In the genomic region with DNA sequence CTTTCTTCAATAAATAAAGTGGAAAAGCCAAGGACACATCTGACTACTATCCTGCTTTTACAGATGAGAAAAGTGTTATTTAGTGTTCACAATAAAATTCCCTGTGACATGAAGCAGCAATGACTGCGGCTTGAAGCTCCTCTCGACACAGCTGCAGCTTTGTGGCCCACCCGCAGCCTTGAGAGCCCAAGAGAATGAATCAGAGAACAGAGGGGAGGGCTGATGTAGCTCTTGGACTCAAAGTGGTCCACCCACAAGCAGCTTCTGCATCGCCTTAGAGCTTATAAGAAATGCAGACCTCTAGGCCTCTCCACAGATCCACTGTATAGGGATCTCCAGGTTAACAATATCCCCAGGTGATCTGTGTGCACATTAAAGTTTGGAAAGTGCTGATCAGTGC, we compare ENCODE assay signal across 17 cellular contexts.
DNase-seq lines count a peak whose midpoint lies in the region; ATAC-seq, FAIRE-seq and TF ChIP-seq lines count a peak whose summit lies in the region.
"Had no signal": no experiment of that assay in that cellular context is flagged by ENCODE, and none has a peak within 500 bp of the region (broad histone marks: within the 10 kb centered on the region; RNA-seq: fewer than 3 reads in every experiment).

No MANE protein-coding gene starts in this region.

- peaks cover 15% of the 10 kb centered on the region for H3K4me1 ChIP-seq in CD4-positive, CD25-positive, alpha-beta regulatory T cell (ENCODE audit: control insufficient read depth, insufficient read depth, low read length, poor library complexity, severe bottlenecking)
- H3K4me1 ChIP-seq in astrocyte (ENCODE audit: insufficient read depth, low read length) (peaks cover 11% of the 10 kb centered on the region), body of pancreas (peaks cover 17% of the 10 kb centered on the region)
- H3K4me1 ChIP-seq: BE2C, HAP-1 had no signal

- H3K36me3 ChIP-seq in CD4-positive, CD25-positive, alpha-beta regulatory T cell (ENCODE audit: control insufficient read depth, insufficient read depth, low read length) = no peaks in the 10 kb centered on the region
- no peaks in the 10 kb centered on the region for H3K36me3 ChIP-seq in astrocyte (ENCODE audit: insufficient read depth, low read length)
- H3K36me3 ChIP-seq in body of pancreas (replicated peaks in 1 of 2; ENCODE audit: insufficient read depth in 1 of 2, low read depth in 2 of 2) = no peaks in the 10 kb centered on the region
- H3K36me3 ChIP-seq: HAP-1 had no signal

- ATAC-seq in CD4-positive, CD25-positive, alpha-beta regulatory T cell (ENCODE audit: low read depth in 2 of 2) = no peak
- no peak for ATAC-seq in stimulated activated effector memory CD8-positive, alpha-beta T cell treated with anti-CD3 and anti-CD28 coated beads, Interleukin-12 subunit alpha, Interleukin-12 subunit beta, amount 100 ng/mL, for 72 hours
- ATAC-seq in body of pancreas (no peak), HG02938 (IDR thresholded peaks at IDR 0.05; ENCODE audit: unreplicated experiment) (no peak)
- ATAC-seq: A549, GM12878, HepG2 had no signal

- H3K27ac Mint-ChIP-seq in CD4-positive, CD25-positive, alpha-beta regulatory T cell = peak overlapping the region; percentile 50 to 71 (median 55)
- H3K27ac Mint-ChIP-seq in astrocyte (ENCODE audit: unreplicated experiment) = peak overlapping the region; percentile 15
- H3K27ac Mint-ChIP-seq in progenitor cell of endocrine pancreas = peak overlapping the region; percentile 89
- H3K27ac Mint-ChIP-seq in stimulated activated effector memory CD8-positive, alpha-beta T cell treated with anti-CD3 and anti-CD28 coated beads, Interleukin-12 subunit alpha, Interleukin-12 subunit beta, amount 100 ng/mL, for 72 hours = no peak overlapping the region

- peaks cover 13% of the 10 kb centered on the region for H3K79me2 ChIP-seq in astrocyte (ENCODE audit: insufficient read depth, low read length)

- FAIRE-seq in astrocyte (lab: Jason Lieb, UNC) = no peak
- FAIRE-seq: A549, GM12878, GM19239, HepG2, HTR-8/SVneo had no signal

- H3K4me1 Mint-ChIP-seq in CD4-positive, CD25-positive, alpha-beta regulatory T cell = peaks cover 19 to 47% (median 35%) of the 10 kb centered on the region in 4 donors
- peaks cover 11% of the 10 kb centered on the region for H3K4me1 Mint-ChIP-seq in astrocyte (ENCODE audit: low read depth, unreplicated experiment)
- peaks cover 9% of the 10 kb centered on the region for H3K4me1 Mint-ChIP-seq in progenitor cell of endocrine pancreas (ENCODE audit: low read depth)
- H3K4me1 Mint-ChIP-seq in stimulated activated effector memory CD8-positive, alpha-beta T cell treated with anti-CD3 and anti-CD28 coated beads, Interleukin-12 subunit alpha, Interleukin-12 subunit beta, amount 100 ng/mL, for 72 hours = no peaks in the 10 kb centered on the region

- no peaks in the 10 kb centered on the region for H3K27me3 Mint-ChIP-seq in CD4-positive, CD25-positive, alpha-beta regulatory T cell
- H3K27me3 Mint-ChIP-seq in astrocyte (ENCODE audit: low read depth, unreplicated experiment) (no peaks in the 10 kb centered on the region), progenitor cell of endocrine pancreas (no peaks in the 10 kb centered on the region)

- no peaks in the 10 kb centered on the region for H3K9me3 ChIP-seq in CD4-positive, CD25-positive, alpha-beta regulatory T cell (ENCODE audit: control insufficient read depth in 2 of 2, low read length in 2 of 2)
- H3K9me3 ChIP-seq in astrocyte (ENCODE audit: insufficient read depth, low read depth, low read length) = peaks cover 3% of the 10 kb centered on the region
- no peaks in the 10 kb centered on the region for H3K9me3 ChIP-seq in body of pancreas
- H3K9me3 ChIP-seq: A549, BE2C, HAP-1 had no signal

- no peak for TF ChIP-seq POLR2A in body of pancreas (IDR thresholded peaks at IDR 0.05)

- no peak overlapping the region for H3K4me3 ChIP-seq in CD4-positive, CD25-positive, alpha-beta regulatory T cell (ENCODE audit: low read depth, low read length)
- no peak overlapping the region for H3K4me3 ChIP-seq in astrocyte (ENCODE audit: insufficient read depth, low read depth, low read length)
- H3K4me3 ChIP-seq in body of pancreas = no peak overlapping the region
- H3K4me3 ChIP-seq: A549, GM12878, HAP-1 had no signal

- H3K9ac ChIP-seq in astrocyte (ENCODE audit: low read length) = no peak overlapping the region

- no peak overlapping the region for H3K4me2 ChIP-seq in astrocyte (ENCODE audit: low read length)
- H3K4me2 ChIP-seq: A549 had no signal

- intact Hi-C loops in body of pancreas (cut with DNase I) = no loop called here

- H4K20me1 ChIP-seq in astrocyte (ENCODE audit: insufficient read depth, low read length) = peaks cover 13% of the 10 kb centered on the region

- peaks cover 3% of the 10 kb centered on the region for H3K36me3 Mint-ChIP-seq in CD4-positive, CD25-positive, alpha-beta regulatory T cell
- H3K36me3 Mint-ChIP-seq in astrocyte (ENCODE audit: low read depth, unreplicated experiment) (peaks cover 4% of the 10 kb centered on the region), progenitor cell of endocrine pancreas (ENCODE audit: insufficient read depth) (peaks cover 2% of the 10 kb centered on the region)
- no peaks in the 10 kb centered on the region for H3K36me3 Mint-ChIP-seq in stimulated activated effector memory CD8-positive, alpha-beta T cell treated with anti-CD3 and anti-CD28 coated beads, Interleukin-12 subunit alpha, Interleukin-12 subunit beta, amount 100 ng/mL, for 72 hours

- no peaks in the 10 kb centered on the region for H3K27me3 ChIP-seq in CD4-positive, CD25-positive, alpha-beta regulatory T cell (ENCODE audit: control insufficient read depth, insufficient read depth, low read length)
- H3K27me3 ChIP-seq in astrocyte (ENCODE audit: insufficient read depth, low read length) (no peaks in the 10 kb centered on the region), body of pancreas (no peaks in the 10 kb centered on the region)
- H3K27me3 ChIP-seq: BE2C had no signal

- H3K9me3 Mint-ChIP-seq in CD4-positive, CD25-positive, alpha-beta regulatory T cell = peaks cover 0 to 2% (median 0%) of the 10 kb centered on the region in 7 donors
- H3K9me3 Mint-ChIP-seq in astrocyte (ENCODE audit: unreplicated experiment) (no peaks in the 10 kb centered on the region), progenitor cell of endocrine pancreas (ENCODE audit: low read depth) (no peaks in the 10 kb centered on the region)
- no peaks in the 10 kb centered on the region for H3K9me3 Mint-ChIP-seq in stimulated activated effector memory CD8-positive, alpha-beta T cell treated with anti-CD3 and anti-CD28 coated beads, Interleukin-12 subunit alpha, Interleukin-12 subunit beta, amount 100 ng/mL, for 72 hours

- no peak overlapping the region for H3K27ac ChIP-seq in CD4-positive, CD25-positive, alpha-beta regulatory T cell (ENCODE audit: insufficient read depth, low read length, poor library complexity, severe bottlenecking)
- H3K27ac ChIP-seq in astrocyte (ENCODE audit: low read depth, low read length) = no peak overlapping the region
- no peak overlapping the region for H3K27ac ChIP-seq in body of pancreas
- H3K27ac ChIP-seq: A549 had no signal

- TF ChIP-seq CTCF in astrocyte (IDR thresholded peaks at IDR 0.05; ENCODE audit: insufficient read depth, low read depth, low read length) = no peak
- no peak for TF ChIP-seq CTCF in progenitor cell of endocrine pancreas (IDR thresholded peaks at IDR 0.05; ENCODE audit: unreplicated experiment)
- no peak for TF ChIP-seq CTCF in body of pancreas (IDR thresholded peaks at IDR 0.05)

- WGBS in body of pancreas, 2 donors = 98% methylated on average over 4 of the region's 4 CpGs

- no peak overlapping the region for H3K4me3 Mint-ChIP-seq in CD4-positive, CD25-positive, alpha-beta regulatory T cell
- H3K4me3 Mint-ChIP-seq in astrocyte (ENCODE audit: unreplicated experiment) (no peak overlapping the region), progenitor cell of endocrine pancreas (ENCODE audit: low read depth) (no peak overlapping the region)
- H3K4me3 Mint-ChIP-seq in stimulated activated effector memory CD8-positive, alpha-beta T cell treated with anti-CD3 and anti-CD28 coated beads, Interleukin-12 subunit alpha, Interleukin-12 subunit beta, amount 100 ng/mL, for 72 hours = no peak overlapping the region

- no peak for DNase-seq in CD4-positive, CD25-positive, alpha-beta regulatory T cell
- DNase-seq in EH (ENCODE audit: low read depth) = peak; percentile 33
- peak; percentile 67 for DNase-seq in astrocyte (ENCODE audit: low read depth)
- no peak for DNase-seq in progenitor cell of endocrine pancreas (ENCODE audit: low spot score, unreplicated experiment)
- DNase-seq in stimulated activated effector memory CD8-positive, alpha-beta T cell treated with anti-CD3 and anti-CD28 coated beads, Interleukin-12 subunit alpha, Interleukin-12 subunit beta, amount 100 ng/mL, for 72 hours (ENCODE audit: low spot score in 2 of 2) = no peak
- DNase-seq in body of pancreas = no peak
- DNase-seq: BE2C, Calu3, DMS 273 treated with DMSO at 0.1 percent for 48 hours, GOT3 had no signal

- H2AFZ ChIP-seq in astrocyte (ENCODE audit: low read depth, low read length) = no peak overlapping the region

Comparison
In these comparisons a context has a peak if more than half of its experiments do, and no peak if none do; other contexts are left out.
1. DNase-seq: peak in EH (single experiment) and astrocyte (single experiment); none in CD4-positive, CD25-positive, alpha-beta regulatory T cell (0 of 3), progenitor cell of endocrine pancreas (single experiment), stimulated activated effector memory CD8-positive, alpha-beta T cell treated with anti-CD3 and anti-CD28 coated beads, Interleukin-12 subunit alpha, Interleukin-12 subunit beta, amount 100 ng/mL, for 72 hours (0 of 2) and body of pancreas (0 of 4).